8 cellular contexts compared by ENCODE assay signal in genomic region chr22:31660860-31661341, GRCh38. TPM values are rescaled to one million over a fixed set of nuclear protein-coding genes. Genes with fewer than 3 reads are reported as not detected.
A peak's percentile ranks its signal among the peaks of the same experiment; 100 is the strongest.
DNase-seq lines count a peak whose midpoint lies in the region; ATAC-seq and TF ChIP-seq lines count a peak whose summit lies in the region.
"Not testable (repeated sequence)": the region's sequence is repeated elsewhere in the genome, so short reads cannot be mapped to it uniquely, and the experiment has no call there.

No MANE protein-coding gene starts in this region.

- not testable (repeated sequence) for TF ChIP-seq POLR2A in testis (IDR thresholded peaks at IDR 0.05)

- not testable (repeated sequence) for H3K27me3 Mint-ChIP-seq in activated T-cell treated with anti-CD3 and anti-CD28 coated beads, Interleukin-2, amount 50 U/mL, for 4 hours (ENCODE audit: low read depth)

- CTCF ChIA-PET in RWPE1 (lab: Yijun Ruan, JAX) = interaction anchor here (0.8 to 0.9 kb wide), 2 partner anchors 27 to 667 kb away, joined by 3 to 6 read pairs; no protein-coding TSS in a partner anchor

- WGBS in testis, 2 donors = 46 to 50% methylated on average over 10 of the region's 10 CpGs

- not testable (repeated sequence) for H3K9me3 ChIP-seq in DOHH2 (ENCODE audit: control insufficient read depth, insufficient read depth, low read length); iPS-18c (ENCODE audit: control insufficient read depth, insufficient read depth, low read length); parathyroid adenoma (ENCODE audit: control insufficient read depth, low read length); testis

- not testable (repeated sequence) for H3K36me3 ChIP-seq in DOHH2 (ENCODE audit: control insufficient read depth, low read length); parathyroid adenoma (ENCODE audit: control insufficient read depth, insufficient read depth, low read length); testis (ENCODE audit: low read depth, missing control alignments)

- not testable (repeated sequence) for H3K36me3 Mint-ChIP-seq in activated T-cell treated with anti-CD3 and anti-CD28 coated beads, Interleukin-2, amount 50 U/mL, for 4 hours (ENCODE audit: insufficient read depth)

- H3K79me2 ChIP-seq in DOHH2 (ENCODE audit: control insufficient read depth, low read length) = peaks cover 58% of the 10 kb centered on the region
- H3K79me2 ChIP-seq in parathyroid adenoma = peaks cover 30% of the 10 kb centered on the region

- not testable (repeated sequence) for H3K27ac ChIP-seq in DOHH2 (ENCODE audit: low read depth, low read length); HL-60 (replicated peaks); parathyroid adenoma; testis
- peak overlapping the region; percentile 89 for H3K27ac ChIP-seq in RWPE1

- not testable (repeated sequence) for H4K20me1 ChIP-seq in DOHH2 (ENCODE audit: control insufficient read depth, insufficient read depth, low read depth, low read length)

- H3K9me2 ChIP-seq in DOHH2 (replicated peaks; ENCODE audit: control insufficient read depth, low read length) = not testable (repeated sequence)

- ATAC-seq in activated T-cell treated with anti-CD3 and anti-CD28 coated beads, Interleukin-2, amount 50 U/mL, for 4 hours = peak; percentile 56 to 61

- H2AFZ ChIP-seq in parathyroid adenoma = not testable (repeated sequence)

- peaks cover 28% of the 10 kb centered on the region for H3K4me1 ChIP-seq in DOHH2 (ENCODE audit: control insufficient read depth, low read length)
- not testable (repeated sequence) for H3K4me1 ChIP-seq in parathyroid adenoma, testis

- H3K4me2 ChIP-seq in DOHH2 (ENCODE audit: low read length) (peak overlapping the region; percentile 91), parathyroid adenoma (ENCODE audit: low read length) (peak overlapping the region; percentile 80)

- not testable (repeated sequence) for H3F3A ChIP-seq in DOHH2 (ENCODE audit: control insufficient read depth, insufficient read depth)

- POLR2A ChIA-PET in RWPE1 (lab: Yijun Ruan, JAX; ENCODE audit: low non-redundant PET) = not testable (repeated sequence)

- not testable (repeated sequence) for H3K9me3 Mint-ChIP-seq in activated T-cell treated with anti-CD3 and anti-CD28 coated beads, Interleukin-2, amount 50 U/mL, for 4 hours

- intact Hi-C loops in testis (cut with DNase I; ENCODE audit: low total_unique reads) = not testable (repeated sequence)

- not testable (repeated sequence) for H3K27me3 ChIP-seq in DOHH2 (ENCODE audit: control insufficient read depth, low read length); HL-60 (ENCODE audit: insufficient read depth, poor library complexity, severe bottlenecking); parathyroid adenoma (ENCODE audit: control insufficient read depth, insufficient read depth, low read length); testis

- peaks cover 40% of the 10 kb centered on the region for H3K4me1 Mint-ChIP-seq in activated T-cell treated with anti-CD3 and anti-CD28 coated beads, Interleukin-2, amount 50 U/mL, for 4 hours (ENCODE audit: low read depth)

- peak overlapping the region; percentile 85 for H3K4me3 ChIP-seq in DOHH2 (ENCODE audit: low read length)
- H3K4me3 ChIP-seq in HL-60 (replicated peaks; ENCODE audit: insufficient read depth, low read length) = peak overlapping the region; percentile 88
- H3K4me3 ChIP-seq in iPS-18c (ENCODE audit: insufficient read depth, low read depth, low read length) = peak overlapping the region; percentile 98
- peak overlapping the region; percentile 76 for H3K4me3 ChIP-seq in parathyroid adenoma (ENCODE audit: low read depth, low read length)
- H3K4me3 ChIP-seq in testis = peak overlapping the region; percentile 68 to 99

- not testable (repeated sequence) for TF ChIP-seq CTCF in DOHH2 (IDR thresholded peaks at IDR 0.05; ENCODE audit: low read depth, low read length, poor library complexity, severe bottlenecking); HL-60 (IDR thresholded peaks at IDR 0.05; ENCODE audit: insufficient read depth, low read length); RWPE1 (conservative IDR thresholded peaks at IDR 0.05; ENCODE audit: low read depth); parathyroid adenoma (IDR thresholded peaks at IDR 0.05); testis (IDR thresholded peaks at IDR 0.05)

- peak overlapping the region; percentile 98 for H3K4me3 Mint-ChIP-seq in activated T-cell treated with anti-CD3 and anti-CD28 coated beads, Interleukin-2, amount 50 U/mL, for 4 hours

- peak overlapping the region; percentile 1 for H3K9ac ChIP-seq in parathyroid adenoma

- DNase-seq in HL-60 (ENCODE audit: low read depth in 1 of 2, low spot score in 1 of 2) (peak in 1 of 2 experiments; percentile 70), dermis blood vessel endothelial cell (peak; percentile 65)
- not testable (repeated sequence) for DNase-seq in RWPE1 (ENCODE audit: low spot score); testis
- peak; percentile 31 for DNase-seq in activated T-cell treated with anti-CD3 and anti-CD28 coated beads, Interleukin-2, amount 50 U/mL, for 4 hours

RNA-seq across cellular contexts. Expression of gene PISD, which starts 1.1 kb away (rescaled TPM):
- 100 to 1,000 TPM in 1 of 3 donors, 10 to 100 TPM in 2; 80.0 to 101 (median 81.2) TPM for total RNA-seq in activated T-cell treated with anti-CD3 and anti-CD28 coated beads, Interleukin-2, amount 50 U/mL, for 4 hours
- total RNA-seq in dermis blood vessel endothelial cell = 52.6 and 58.3 TPM in 2 replicates
- total RNA-seq in testis = 100 to 1,000 TPM; 120 to 126 TPM
- polyA plus RNA-seq in testis (ENCODE audit: insufficient read depth, low read depth, low replicate concordance) = 93.5 TPM
